In the genomic region with DNA sequence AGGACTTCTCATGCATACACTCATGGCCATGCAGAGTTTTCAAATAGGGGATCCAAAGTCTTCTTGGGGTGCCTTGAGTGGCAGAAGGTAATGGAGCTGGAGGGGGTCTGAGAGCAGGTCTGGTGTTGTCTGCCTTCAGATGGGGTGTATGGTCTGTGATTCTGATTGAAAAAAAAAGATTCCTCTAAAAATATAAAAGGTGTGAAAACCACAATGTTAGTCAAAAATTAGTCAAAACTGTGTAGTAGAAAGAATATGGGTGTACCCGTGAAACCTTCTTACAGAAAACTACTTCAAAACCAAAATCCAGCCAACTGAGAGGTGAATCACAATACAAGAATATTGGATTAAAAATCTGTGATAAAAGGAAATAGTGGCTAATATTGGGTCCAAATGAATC, we compare ENCODE assay signal across 16 cellular contexts. TPM values are rescaled to one million over a fixed set of nuclear protein-coding genes. Genes with fewer than 3 reads are reported as not detected.
DNase-seq lines count a peak whose midpoint lies in the region; ATAC-seq, FAIRE-seq and TF ChIP-seq lines count a peak whose summit lies in the region.
"Had no signal": no experiment of that assay in that cellular context is flagged by ENCODE, and none has a peak within 500 bp of the region (broad histone marks: within the 10 kb centered on the region; RNA-seq: fewer than 3 reads in every experiment).

No MANE protein-coding gene starts in this region.

- 81 to 94% (median 89%) methylated on average over 1 of the region's 1 CpG for WGBS in adrenal gland, 4 donors

- no peaks in the 10 kb centered on the region for H3K36me3 ChIP-seq in adrenal gland (replicated peaks in 1 of 2)

- no peak overlapping the region for H3K4me3 ChIP-seq in adrenal gland

- peaks cover 79% of the 10 kb centered on the region for H3K4me1 Mint-ChIP-seq in CD4-positive, alpha-beta T cell (ENCODE audit: low read depth)
- peaks cover 58% of the 10 kb centered on the region for H3K4me1 Mint-ChIP-seq in activated naive CD8-positive, alpha-beta T cell treated with anti-CD3 and anti-CD28 coated beads for 36 hours
- H3K4me1 Mint-ChIP-seq in HFFc6 (ENCODE audit: low read depth), result peaks cover 28% of the 10 kb centered on the region

- peaks cover 88% of the 10 kb centered on the region for H3K36me3 Mint-ChIP-seq in CD4-positive, alpha-beta T cell (ENCODE audit: low read depth)
- peaks cover 64% of the 10 kb centered on the region for H3K36me3 Mint-ChIP-seq in activated naive CD8-positive, alpha-beta T cell treated with anti-CD3 and anti-CD28 coated beads for 36 hours
- peaks cover 8% of the 10 kb centered on the region for H3K36me3 Mint-ChIP-seq in HFFc6 (ENCODE audit: low read depth)

- TF ChIP-seq POLR2A in adrenal gland (IDR thresholded peaks at IDR 0.05), result no peak

- H3K27me3 ChIP-seq in CD4-positive, alpha-beta T cell (ENCODE audit: control insufficient read depth, insufficient read depth, low read length), result no peaks in the 10 kb centered on the region
- H3K27me3 ChIP-seq in adrenal gland, result no peaks in the 10 kb centered on the region

- no peak overlapping the region for H3K27ac ChIP-seq in CD4-positive, alpha-beta T cell (ENCODE audit: low read depth, low read length)
- no peak overlapping the region for H3K27ac ChIP-seq in adrenal gland

- H3K27me3 Mint-ChIP-seq in CD4-positive, alpha-beta T cell, result no peaks in the 10 kb centered on the region
- H3K27me3 Mint-ChIP-seq in activated naive CD8-positive, alpha-beta T cell treated with anti-CD3 and anti-CD28 coated beads for 36 hours, result no peaks in the 10 kb centered on the region
- no peaks in the 10 kb centered on the region for H3K27me3 Mint-ChIP-seq in HFFc6 (ENCODE audit: insufficient read depth)

- TF ChIP-seq CTCF in CD4-positive, alpha-beta T cell (IDR thresholded peaks at IDR 0.05), result no peak
- TF ChIP-seq CTCF in HFFc6 (IDR thresholded peaks at IDR 0.05), result no peak
- no peak for TF ChIP-seq CTCF in adrenal gland (IDR thresholded peaks at IDR 0.05)

- intact Hi-C loops in CD4-positive, alpha-beta T cell (cut with DNase I, micrococcal nuclease), result no loop called here
- intact Hi-C loops in adrenal gland (cut with DNase I), result no loop called here

- CTCF ChIA-PET in CD4-positive, alpha-beta T cell (lab: Charles Lee), result no interaction called here

- no peaks in the 10 kb centered on the region for H3K4me1 ChIP-seq in adrenal gland (replicated peaks in 1 of 2)

- FAIRE-seq in RCC 7860 (lab: Jason Lieb, UNC), result no peak
- FAIRE-seq: bronchial epithelial cell, kidney had no signal

- no peaks in the 10 kb centered on the region for H3K9me3 Mint-ChIP-seq in CD4-positive, alpha-beta T cell
- peaks cover 8% of the 10 kb centered on the region for H3K9me3 Mint-ChIP-seq in activated naive CD8-positive, alpha-beta T cell treated with anti-CD3 and anti-CD28 coated beads for 36 hours
- H3K9me3 Mint-ChIP-seq in HFFc6, result 0 out of 2 replicates have a peak, but pooled peaks cover 4% of the 10 kb centered on the region

- POLR2A ChIA-PET in CD4-positive, alpha-beta T cell (lab: Charles Lee), result interaction anchor here (0.7 kb wide), 1 partner anchor 19 kb away, joined by 3 read pairs; no protein-coding TSS in a partner anchor

- peak overlapping the region; percentile 70 for H3K27ac Mint-ChIP-seq in CD4-positive, alpha-beta T cell
- peak overlapping the region; percentile 78 for H3K27ac Mint-ChIP-seq in activated naive CD8-positive, alpha-beta T cell treated with anti-CD3 and anti-CD28 coated beads for 36 hours
- no peak overlapping the region for H3K27ac Mint-ChIP-seq in HFFc6

- no peak for ATAC-seq in CD4-positive, alpha-beta T cell (ENCODE audit: poor library complexity)
- ATAC-seq in GM18867 (IDR thresholded peaks at IDR 0.05; ENCODE audit: unreplicated experiment) (peak; percentile 54), HG02798 (IDR thresholded peaks at IDR 0.05; ENCODE audit: poor library complexity, unreplicated experiment) (peak; percentile 56)

- no peak for DNase-seq in CD4-positive, alpha-beta T cell
- DNase-seq in activated naive CD8-positive, alpha-beta T cell treated with anti-CD3 and anti-CD28 coated beads for 36 hours, result no peak
- DNase-seq in RCC 7860 (ENCODE audit: low spot score), result no peak
- DNase-seq in HFFc6, result no peak
- no peak for DNase-seq in adrenal gland
- DNase-seq in NCI-H748 treated with DMSO at 0.1 percent for 48 hours (lab: John Stamatoyannopoulos, UW), result no peak
- DNase-seq: DND-41; kidney; NCI-H187 treated with DMSO at 0.1 percent for 48 hours; NCI-H82; SHP77 treated with DMSO at 0.1 percent for 48 hours; stimulated activated CD4-positive, alpha-beta T cell treated with anti-CD3 and anti-CD28 coated beads, Interleukin-4, amount 100 ng/mL, for 24 hours; stimulated activated naive CD4-positive, alpha-beta T cell treated with Interleukin-2 at 50 U/mL for 16 hours had no signal

- H3K9me3 ChIP-seq in CD4-positive, alpha-beta T cell (ENCODE audit: control insufficient read depth, low read length), result no peaks in the 10 kb centered on the region
- no peaks in the 10 kb centered on the region for H3K9me3 ChIP-seq in adrenal gland (replicated peaks in 1 of 3)

- H3K4me3 Mint-ChIP-seq in CD4-positive, alpha-beta T cell, result peak overlapping the region; percentile 30
- no peak overlapping the region for H3K4me3 Mint-ChIP-seq in activated naive CD8-positive, alpha-beta T cell treated with anti-CD3 and anti-CD28 coated beads for 36 hours
- H3K4me3 Mint-ChIP-seq in HFFc6, result no peak overlapping the region

RNA-seq across cellular contexts. Expression of gene DOCK2, which starts 20.1 kb away (rescaled TPM):
- 100 to 1,000 TPM; 220 to 229 TPM for total RNA-seq in CD4-positive, alpha-beta T cell
- total RNA-seq in activated naive CD8-positive, alpha-beta T cell treated with anti-CD3 and anti-CD28 coated beads for 36 hours, result 100 to 1,000 TPM; 149 TPM
- 1 to 10 TPM; 1.4 to 6.5 (median 3.0) TPM for total RNA-seq in HFFc6 (2021; fragmentation: NEBNext Ultra II Directional; extraction: Animal tissue kit (Norgen Biotek cat#: 25700))
- 10 to 100 TPM; 18.3 to 59.5 (median 24.3) TPM for total RNA-seq in adrenal gland
- polyA plus RNA-seq in adrenal gland, result 10 to 100 TPM in 1 of 3 donors, 1 to 10 TPM in 2; 3.3 to 10.9 (median 4.2) TPM
- total RNA-seq: bronchial epithelial cell had no signal
